3 cellular contexts compared by ENCODE assay signal in the genomic region with DNA sequence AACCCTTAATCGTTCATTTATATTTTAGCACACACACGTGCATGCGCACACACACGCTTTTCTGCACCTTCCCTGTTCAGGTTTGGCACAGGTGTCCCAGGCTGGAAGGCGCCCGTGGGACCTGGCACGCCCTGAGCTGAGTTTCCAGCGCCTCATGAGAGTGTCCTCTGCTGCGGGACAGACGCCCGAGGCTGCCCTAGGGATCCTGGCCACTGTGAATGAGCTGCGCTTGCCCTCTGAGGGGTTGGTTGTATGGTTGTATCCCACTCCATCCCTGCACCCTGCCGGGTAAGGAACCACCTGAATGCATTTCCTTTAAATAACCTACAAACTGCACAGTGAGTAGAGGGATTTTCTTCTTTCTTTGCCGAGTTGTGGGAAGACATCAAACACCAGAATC.
TF ChIP-seq lines count a peak whose summit lies in the region.

No MANE protein-coding gene starts in this region.

TF ChIP-seq in A549, 52 proteins besides CTCF, POLR2A, EP300 and RAD21:
- TF ChIP-seq HOXB13 (CRISPR knock-in tag; IDR thresholded peaks at IDR 0.05; ENCODE audit: low read depth), result no peak
- no peak for TF ChIP-seq NPAS2 (CRISPR knock-in tag; IDR thresholded peaks at IDR 0.05; ENCODE audit: borderline replicate concordance)
- no peak for TF ChIP-seq HEYL (CRISPR knock-in tag; IDR thresholded peaks at IDR 0.05)
- TF ChIP-seq, protein P1, sequence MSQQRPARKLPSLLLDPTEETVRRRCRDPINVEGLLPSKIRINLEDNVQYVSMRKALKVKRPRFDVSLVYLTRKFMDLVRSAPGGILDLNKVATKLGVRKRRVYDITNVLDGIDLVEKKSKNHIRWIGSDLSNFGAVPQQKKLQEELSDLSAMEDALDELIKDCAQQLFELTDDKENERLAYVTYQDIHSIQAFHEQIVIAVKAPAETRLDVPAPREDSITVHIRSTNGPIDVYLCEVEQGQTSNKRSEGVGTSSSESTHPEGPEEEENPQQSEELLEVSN (IDR thresholded peaks at IDR 0.05; ENCODE audit: borderline replicate concordance, low read depth), result no peak
- TF ChIP-seq TFCP2L1 (CRISPR knock-in tag; IDR thresholded peaks at IDR 0.05), result no peak
- no peak for TF ChIP-seq HDAC2 (IDR thresholded peaks at IDR 0.05)
- TF ChIP-seq GATA3 (IDR thresholded peaks at IDR 0.05; ENCODE audit: borderline replicate concordance), result no peak
- no peak for TF ChIP-seq RARB (CRISPR knock-in tag; IDR thresholded peaks at IDR 0.05)
- TF ChIP-seq FOSL2 (IDR thresholded peaks at IDR 0.05), result no peak
- no peak for TF ChIP-seq FOSL2 (CRISPR knock-in tag; IDR thresholded peaks at IDR 0.05)
- TF ChIP-seq MAFK (IDR thresholded peaks at IDR 0.05; ENCODE audit: partially characterized antibody), result no peak
- no peak for TF ChIP-seq JUN (IDR thresholded peaks at IDR 0.05)
- TF ChIP-seq, protein P2, sequence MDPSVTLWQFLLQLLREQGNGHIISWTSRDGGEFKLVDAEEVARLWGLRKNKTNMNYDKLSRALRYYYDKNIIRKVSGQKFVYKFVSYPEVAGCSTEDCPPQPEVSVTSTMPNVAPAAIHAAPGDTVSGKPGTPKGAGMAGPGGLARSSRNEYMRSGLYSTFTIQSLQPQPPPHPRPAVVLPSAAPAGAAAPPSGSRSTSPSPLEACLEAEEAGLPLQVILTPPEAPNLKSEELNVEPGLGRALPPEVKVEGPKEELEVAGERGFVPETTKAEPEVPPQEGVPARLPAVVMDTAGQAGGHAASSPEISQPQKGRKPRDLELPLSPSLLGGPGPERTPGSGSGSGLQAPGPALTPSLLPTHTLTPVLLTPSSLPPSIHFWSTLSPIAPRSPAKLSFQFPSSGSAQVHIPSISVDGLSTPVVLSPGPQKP (IDR thresholded peaks at IDR 0.05; ENCODE audit: low read depth, low read length), result no peak
- TF ChIP-seq, protein P3, sequence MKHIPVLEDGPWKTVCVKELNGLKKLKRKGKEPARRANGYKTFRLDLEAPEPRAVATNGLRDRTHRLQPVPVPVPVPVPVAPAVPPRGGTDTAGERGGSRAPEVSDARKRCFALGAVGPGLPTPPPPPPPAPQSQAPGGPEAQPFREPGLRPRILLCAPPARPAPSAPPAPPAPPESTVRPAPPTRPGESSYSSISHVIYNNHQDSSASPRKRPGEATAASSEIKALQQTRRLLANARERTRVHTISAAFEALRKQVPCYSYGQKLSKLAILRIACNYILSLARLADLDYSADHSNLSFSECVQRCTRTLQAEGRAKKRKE (CRISPR knock-in tag; IDR thresholded peaks at IDR 0.05; ENCODE audit: low read depth), result no peak
- TF ChIP-seq PHF8 (IDR thresholded peaks at IDR 0.05; ENCODE audit: borderline replicate concordance, low read depth), result no peak
- TF ChIP-seq, protein P4, sequence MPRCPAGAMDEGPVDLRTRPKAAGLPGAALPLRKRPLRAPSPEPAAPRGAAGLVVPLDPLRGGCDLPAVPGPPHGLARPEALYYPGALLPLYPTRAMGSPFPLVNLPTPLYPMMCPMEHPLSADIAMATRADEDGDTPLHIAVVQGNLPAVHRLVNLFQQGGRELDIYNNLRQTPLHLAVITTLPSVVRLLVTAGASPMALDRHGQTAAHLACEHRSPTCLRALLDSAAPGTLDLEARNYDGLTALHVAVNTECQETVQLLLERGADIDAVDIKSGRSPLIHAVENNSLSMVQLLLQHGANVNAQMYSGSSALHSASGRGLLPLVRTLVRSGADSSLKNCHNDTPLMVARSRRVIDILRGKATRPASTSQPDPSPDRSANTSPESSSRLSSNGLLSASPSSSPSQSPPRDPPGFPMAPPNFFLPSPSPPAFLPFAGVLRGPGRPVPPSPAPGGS (IDR thresholded peaks at IDR 0.05), result no peak
- no peak for TF ChIP-seq KDM1A (IDR thresholded peaks at IDR 0.05; ENCODE audit: low read depth)
- TF ChIP-seq RFX5 (IDR thresholded peaks at IDR 0.05), result no peak
- no peak for TF ChIP-seq CHD2 (IDR thresholded peaks at IDR 0.05; ENCODE audit: low read length, partially characterized antibody)
- no peak for TF ChIP-seq NFE2L2 (conservative IDR thresholded peaks at IDR 0.05; ENCODE audit: low read length)
- no peak for TF ChIP-seq TP53 (CRISPR knock-in tag; IDR thresholded peaks at IDR 0.05)

TF ChIP-seq in HCT116, 20 proteins besides CTCF, POLR2A, EP300 and RAD21:
- no peak for TF ChIP-seq SRF (IDR thresholded peaks at IDR 0.05; ENCODE audit: low read depth)
- TF ChIP-seq CEBPB (IDR thresholded peaks at IDR 0.05; ENCODE audit: low read depth), result no peak
- TF ChIP-seq, protein P5, sequence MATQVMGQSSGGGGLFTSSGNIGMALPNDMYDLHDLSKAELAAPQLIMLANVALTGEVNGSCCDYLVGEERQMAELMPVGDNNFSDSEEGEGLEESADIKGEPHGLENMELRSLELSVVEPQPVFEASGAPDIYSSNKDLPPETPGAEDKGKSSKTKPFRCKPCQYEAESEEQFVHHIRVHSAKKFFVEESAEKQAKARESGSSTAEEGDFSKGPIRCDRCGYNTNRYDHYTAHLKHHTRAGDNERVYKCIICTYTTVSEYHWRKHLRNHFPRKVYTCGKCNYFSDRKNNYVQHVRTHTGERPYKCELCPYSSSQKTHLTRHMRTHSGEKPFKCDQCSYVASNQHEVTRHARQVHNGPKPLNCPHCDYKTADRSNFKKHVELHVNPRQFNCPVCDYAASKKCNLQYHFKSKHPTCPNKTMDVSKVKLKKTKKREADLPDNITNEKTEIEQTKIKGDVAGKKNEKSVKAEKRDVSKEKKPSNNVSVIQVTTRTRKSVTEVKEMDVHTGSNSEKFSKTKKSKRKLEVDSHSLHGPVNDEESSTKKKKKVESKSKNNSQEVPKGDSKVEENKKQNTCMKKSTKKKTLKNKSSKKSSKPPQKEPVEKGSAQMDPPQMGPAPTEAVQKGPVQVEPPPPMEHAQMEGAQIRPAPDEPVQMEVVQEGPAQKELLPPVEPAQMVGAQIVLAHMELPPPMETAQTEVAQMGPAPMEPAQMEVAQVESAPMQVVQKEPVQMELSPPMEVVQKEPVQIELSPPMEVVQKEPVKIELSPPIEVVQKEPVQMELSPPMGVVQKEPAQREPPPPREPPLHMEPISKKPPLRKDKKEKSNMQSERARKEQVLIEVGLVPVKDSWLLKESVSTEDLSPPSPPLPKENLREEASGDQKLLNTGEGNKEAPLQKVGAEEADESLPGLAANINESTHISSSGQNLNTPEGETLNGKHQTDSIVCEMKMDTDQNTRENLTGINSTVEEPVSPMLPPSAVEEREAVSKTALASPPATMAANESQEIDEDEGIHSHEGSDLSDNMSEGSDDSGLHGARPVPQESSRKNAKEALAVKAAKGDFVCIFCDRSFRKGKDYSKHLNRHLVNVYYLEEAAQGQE (IDR thresholded peaks at IDR 0.05; ENCODE audit: low read depth), result no peak
- TF ChIP-seq, protein P6, sequence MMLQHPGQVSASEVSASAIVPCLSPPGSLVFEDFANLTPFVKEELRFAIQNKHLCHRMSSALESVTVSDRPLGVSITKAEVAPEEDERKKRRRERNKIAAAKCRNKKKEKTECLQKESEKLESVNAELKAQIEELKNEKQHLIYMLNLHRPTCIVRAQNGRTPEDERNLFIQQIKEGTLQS (IDR thresholded peaks at IDR 0.05), result no peak
- no peak for TF ChIP-seq ZNF274 (IDR thresholded peaks at IDR 0.05; ENCODE audit: low read depth, low read length)
- TF ChIP-seq, protein P7, sequence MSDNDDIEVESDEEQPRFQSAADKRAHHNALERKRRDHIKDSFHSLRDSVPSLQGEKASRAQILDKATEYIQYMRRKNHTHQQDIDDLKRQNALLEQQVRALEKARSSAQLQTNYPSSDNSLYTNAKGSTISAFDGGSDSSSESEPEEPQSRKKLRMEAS (IDR thresholded peaks at IDR 0.05), result no peak
- no peak for TF ChIP-seq POLR2AphosphoS5 (IDR thresholded peaks at IDR 0.05; ENCODE audit: low read depth, low read length)
- no peak for TF ChIP-seq EZH2 (IDR thresholded peaks at IDR 0.05)
- no peak for TF ChIP-seq YY1 (IDR thresholded peaks at IDR 0.05; ENCODE audit: extremely low read depth, insufficient replicate concordance, low read depth, low read length)
- no peak for TF ChIP-seq SP1 (IDR thresholded peaks at IDR 0.05; ENCODE audit: low read depth)
- no peak for TF ChIP-seq ELF1 (IDR thresholded peaks at IDR 0.05; ENCODE audit: borderline replicate concordance, low read depth)
- TF ChIP-seq EZH2phosphoT487 (IDR thresholded peaks at IDR 0.05; ENCODE audit: borderline replicate concordance), result no peak
- TF ChIP-seq SIN3A (IDR thresholded peaks at IDR 0.05; ENCODE audit: low read depth), result no peak
- no peak for TF ChIP-seq ZFX (IDR thresholded peaks at IDR 0.05)
- no peak for TF ChIP-seq CBX3 (IDR thresholded peaks at IDR 0.05; ENCODE audit: low read depth)
- no peak for TF ChIP-seq TCF7L2 (IDR thresholded peaks at IDR 0.05; ENCODE audit: borderline replicate concordance, extremely low read depth, insufficient read depth, insufficient read length)
- no peak for TF ChIP-seq FOSL1 (IDR thresholded peaks at IDR 0.05; ENCODE audit: low read depth)

TF ChIP-seq in H1, 55 proteins besides CTCF, POLR2A, EP300 and RAD21:
- TF ChIP-seq FOSL1 (IDR thresholded peaks at IDR 0.05; ENCODE audit: insufficient read depth, low read depth, low read length) (no peak), BCL11A (IDR thresholded peaks at IDR 0.05; ENCODE audit: low read depth in 2 of 2, low read length in 2 of 2) (no peak), KDM4A (IDR thresholded peaks at IDR 0.05; ENCODE audit: low read depth, low read length, severe bottlenecking) (peak; percentile 43), EZH2 (IDR thresholded peaks at IDR 0.05; ENCODE audit: low read depth, low read length, severe bottlenecking) (peak; percentile 28), SUZ12 (IDR thresholded peaks at IDR 0.05; ENCODE audit: low read length) (peak; percentile 59; the same call in 1 of the 2 replicates), CTBP2 (IDR thresholded peaks at IDR 0.05; ENCODE audit: borderline replicate concordance, insufficient read depth, insufficient read length, low read length) (no peak), HDAC6 (IDR thresholded peaks at IDR 0.05; ENCODE audit: low read depth, low read length) (no peak), PHF8 (conservative IDR thresholded peaks at IDR 0.05; ENCODE audit: low read depth, low read length) (no peak), JUND (IDR thresholded peaks at IDR 0.05; ENCODE audit: low read length) (no peak)
- TF ChIP-seq, protein P8, sequence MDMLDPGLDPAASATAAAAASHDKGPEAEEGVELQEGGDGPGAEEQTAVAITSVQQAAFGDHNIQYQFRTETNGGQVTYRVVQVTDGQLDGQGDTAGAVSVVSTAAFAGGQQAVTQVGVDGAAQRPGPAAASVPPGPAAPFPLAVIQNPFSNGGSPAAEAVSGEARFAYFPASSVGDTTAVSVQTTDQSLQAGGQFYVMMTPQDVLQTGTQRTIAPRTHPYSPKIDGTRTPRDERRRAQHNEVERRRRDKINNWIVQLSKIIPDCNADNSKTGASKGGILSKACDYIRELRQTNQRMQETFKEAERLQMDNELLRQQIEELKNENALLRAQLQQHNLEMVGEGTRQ (IDR thresholded peaks at IDR 0.05; ENCODE audit: low read length), result no peak
